Comparison of ENCODE assay signal across 8 cellular contexts in the genomic region with DNA sequence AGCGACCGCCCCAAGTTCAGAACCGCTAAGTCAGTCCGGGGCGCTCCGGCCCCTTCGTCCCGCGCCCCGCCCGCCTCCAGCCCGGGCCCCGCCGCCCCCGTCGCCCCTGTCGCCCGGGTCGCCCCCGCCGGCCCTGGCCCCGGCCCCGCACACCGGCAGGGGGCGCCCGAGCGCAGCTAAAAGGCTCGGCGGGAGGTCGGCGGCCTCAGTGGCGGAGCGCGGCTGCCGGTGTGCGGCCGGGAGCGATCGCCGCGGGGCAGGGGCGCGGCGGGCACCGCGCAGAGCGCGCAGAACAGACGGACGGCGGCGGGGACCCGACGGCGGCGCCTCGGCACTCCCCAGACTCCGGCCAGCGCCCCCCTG.
A peak's percentile ranks its signal among the peaks of the same experiment; 100 is the strongest.
DNase-seq lines count a peak whose midpoint lies in the region; ATAC-seq and TF ChIP-seq lines count a peak whose summit lies in the region.

A gene (plus strand): TSS at position 208 of the 363 bp plus-strand sequence. CDS start 197 bp downstream, outside the sequence.

- ATAC-seq in GM21576 (IDR thresholded peaks at IDR 0.05; ENCODE audit: unreplicated experiment) = no peak

- intact Hi-C loops in tibial artery (cut with DNase I; ENCODE audit: low total_unique reads) = loop anchor here (5.0 kb wide), 1 partner anchor 488 kb away; no protein-coding TSS in a partner anchor

- DNase-seq in ELF-1 (ENCODE audit: low read depth, low spot score) (peak; percentile 52), HFF-Myc (ENCODE audit: extremely low read depth, low read depth) (no peak), T-helper 9 cell (peak; percentile 60), tibial artery (no peak), hippocampal formation (lab: John Stamatoyannopoulos, UW) (no peak)
- peak; percentile 42 for DNase-seq in effector CD4-positive, alpha-beta T cell

- no peaks in the 10 kb centered on the region for H3K36me3 ChIP-seq in muscle layer of colon (ENCODE audit: insufficient read depth, low read length)
- no peaks in the 10 kb centered on the region for H3K36me3 ChIP-seq in tibial artery

- H3K9me3 ChIP-seq in muscle layer of colon (ENCODE audit: low read length) (no peaks in the 10 kb centered on the region), tibial artery (no peaks in the 10 kb centered on the region)

- H3K27me3 ChIP-seq in muscle layer of colon (ENCODE audit: control insufficient read depth in 1 of 2, insufficient read depth in 2 of 2, low read length in 2 of 2) (peaks cover 14 to 28% of the 10 kb centered on the region in 2 donors), tibial artery (peaks cover 0 to 30% of the 10 kb centered on the region in 2 donors)

- H3K4me1 ChIP-seq in muscle layer of colon (ENCODE audit: insufficient read depth, low read length) = peaks cover 8% of the 10 kb centered on the region
- peaks cover 0 to 33% (median 22%) of the 10 kb centered on the region in 4 donors for H3K4me1 ChIP-seq in tibial artery

- TF ChIP-seq CTCF in HFF-Myc (IDR thresholded peaks at IDR 0.05; ENCODE audit: low read depth, low read length, missing control alignments) (no peak), tibial artery (IDR thresholded peaks at IDR 0.05) (peak in 1 of 2 experiments; percentile 35)

- H3K27ac ChIP-seq in muscle layer of colon (ENCODE audit: low read depth, low read length) = no peak within 1 kb of the TSS
- no peak within 1 kb of the TSS for H3K27ac ChIP-seq in tibial artery

- H3K9ac ChIP-seq in muscle layer of colon (ENCODE audit: low read length) = no peak within 1 kb of the TSS

- H3K4me3 ChIP-seq in HFF-Myc (replicated peaks; ENCODE audit: low read depth, low read length) (peak within 1 kb of the TSS; percentile 10; the same call in 1 of the 2 replicates), muscle layer of colon (ENCODE audit: low read depth in 1 of 2, low read length in 2 of 2) (peak within 1 kb of the TSS; percentile 22 to 51), tibial artery (peak within 1 kb of the TSS; percentile 41 to 55)

Comparison
In these comparisons a context has a peak if more than half of its experiments do, and no peak if none do; other contexts are left out.
1. DNase-seq: peak in ELF-1 (single experiment), T-helper 9 cell (single experiment) and effector CD4-positive, alpha-beta T cell (single experiment); none in HFF-Myc (single experiment), tibial artery (0 of 2) and hippocampal formation (0 of 2).
2. Peak in every context shown above with its lines, with median percentiles within 50 percentile points of each other: H3K4me3 ChIP-seq.